Comparison of ENCODE assay signal across 8 cellular contexts in genomic region chr16:19113577-19114358, GRCh38. TPM values are rescaled to one million over a fixed set of nuclear protein-coding genes. Genes with fewer than 3 reads are reported as not detected.
DNase-seq lines count a peak whose midpoint lies in the region; ATAC-seq, FAIRE-seq and TF ChIP-seq lines count a peak whose summit lies in the region.

TSS of gene ITPRIPL2 (plus strand) at chr16:19113964. CDS start at chr16:19114462, 498 bp downstream.

- TF ChIP-seq CTCF in RWPE1 (conservative IDR thresholded peaks at IDR 0.05; ENCODE audit: low read depth) (no peak), coronary artery (IDR thresholded peaks at IDR 0.05) (no peak)

- POLR2A ChIA-PET in RWPE1 (lab: Yijun Ruan, JAX; ENCODE audit: low non-redundant PET), result interaction anchor here (0.6 to 0.9 kb wide), 2 partner anchors 25 to 108 kb away, joined by 3 read pairs; no protein-coding TSS in a partner anchor

- H3K4me3 ChIP-seq in coronary artery, result peak within 1 kb of the TSS; percentile 86

- TF ChIP-seq POLR2A in H54 (IDR thresholded peaks at IDR 0.05; ENCODE audit: low read depth, low read length), result peak; percentile 64

- no peak for ATAC-seq in HG03108 (IDR thresholded peaks at IDR 0.05; ENCODE audit: unreplicated experiment)

- no peak for FAIRE-seq in H54 (lab: Jason Lieb, UNC)

- CTCF ChIA-PET in RWPE1 (lab: Yijun Ruan, JAX), result interaction anchor here (0.6 to 1.0 kb wide), 6 partner anchors 12 to 269 kb away, joined by 3 to 5 read pairs (median 4); no protein-coding TSS in a partner anchor

- H3K27ac ChIP-seq in RWPE1 (peak within 1 kb of the TSS; percentile 91), coronary artery (peak within 1 kb of the TSS; percentile 96 to 97)

- DNase-seq in Daoy (ENCODE audit: low read depth) (peak; percentile 84), H54 (ENCODE audit: insufficient read length, low spot score) (no peak), RWPE1 (ENCODE audit: low spot score) (peak; percentile 72), coronary artery (ENCODE audit: low spot score) (peak; percentile 95), kidney glomerular epithelial cell (lab: John Stamatoyannopoulos, UW) (peak; percentile 83), SKM-1 treated with dmso at 0.1 percent for 144 hours (lab: John Stamatoyannopoulos, UW; ENCODE audit: unreplicated experiment) (no peak)
- peak; percentile 53 for DNase-seq in stimulated activated CD8-positive, alpha-beta memory T cell treated with anti-CD3 and anti-CD28 coated beads, Interleukin-4, amount 100 ng/mL, for 48 hours

RNA-seq across cellular contexts. Expression of gene ITPRIPL2, which starts in this region (rescaled TPM):
- total RNA-seq in Daoy (2014; rRNA removed; shearing (Covaris generic)), result 17.8 and 19.5 TPM in 2 replicates

Comparison
In these comparisons a context has a peak if more than half of its experiments do, and no peak if none do; other contexts are left out.
1. DNase-seq: peak in Daoy (single experiment), RWPE1 (single experiment), coronary artery (single experiment), kidney glomerular epithelial cell (single experiment) and stimulated activated CD8-positive, alpha-beta memory T cell treated with anti-CD3 and anti-CD28 coated beads, Interleukin-4, amount 100 ng/mL, for 48 hours (single experiment); none in H54 (single experiment) and SKM-1 treated with dmso at 0.1 percent for 144 hours (single experiment).